ENCODE assay signal across 1 cellular context in the genomic region with DNA sequence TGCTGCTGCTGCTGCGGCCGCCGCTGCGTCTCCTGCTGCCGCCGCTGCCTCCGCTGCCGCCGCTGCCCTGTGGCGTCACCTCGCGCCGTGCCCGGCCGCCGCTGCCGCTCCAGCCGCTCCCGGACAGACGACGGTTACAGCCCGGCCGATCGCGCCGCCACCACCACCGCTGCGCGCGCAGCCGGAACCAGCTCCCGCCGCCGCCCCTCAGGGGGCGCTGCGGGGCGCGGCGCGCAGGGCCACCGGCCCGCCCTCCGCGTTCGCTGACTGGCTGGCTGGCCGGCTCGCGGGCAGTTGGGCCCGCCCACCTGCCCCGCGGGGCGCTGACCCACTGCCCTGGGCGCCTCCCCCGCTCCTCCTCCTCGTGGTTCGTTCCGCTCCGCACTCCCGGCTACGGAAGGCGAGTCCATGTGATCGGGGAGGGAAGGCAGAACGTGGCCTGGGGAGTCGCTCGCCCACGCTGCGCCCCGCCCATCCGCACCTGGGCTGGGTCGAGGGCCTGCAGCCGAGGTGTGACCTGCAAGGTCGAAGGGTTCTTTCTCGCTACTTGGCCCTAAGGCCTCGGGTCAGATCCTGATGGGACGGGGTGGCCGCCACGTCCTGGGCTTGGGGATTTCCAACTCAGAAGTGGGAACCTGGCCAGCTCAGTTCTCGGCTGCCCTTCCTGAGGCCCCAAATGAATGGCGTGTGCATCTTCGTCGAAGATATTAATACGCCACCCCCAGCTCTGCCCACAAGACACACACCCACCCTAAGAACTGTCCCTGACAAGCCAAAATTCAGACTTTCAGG.
A peak's percentile ranks its signal among the peaks of the same experiment; 100 is the strongest.
TF ChIP-seq lines count a peak whose summit lies in the region.

TSS of gene PTP4A2 (minus strand) at position 185 of the 792 bp plus-strand sequence. CDS start 19,303 bp downstream, outside the sequence.

TF ChIP-seq in K562, 482 proteins besides CTCF, POLR2A, EP300 and RAD21 (continued from another document and continues in another):
- TF ChIP-seq ZMIZ1 (IDR thresholded peaks at IDR 0.05; ENCODE audit: low read depth in 2 of 2, low read length in 2 of 2) (0 out of 4 replicates have a peak, but pooled peaks of 1 of the 2 experiments have one; percentile 15), BRCA1 (IDR thresholded peaks at IDR 0.05) (no peak), BRCA1 (CRISPR knock-in tag; IDR thresholded peaks at IDR 0.05) (no peak), ZBED1 (IDR thresholded peaks at IDR 0.05) (no peak), THRB (CRISPR knock-in tag; conservative IDR thresholded peaks at IDR 0.05) (no peak), PRPF4 (IDR thresholded peaks at IDR 0.05; ENCODE audit: insufficient read depth, low read depth, low read length, poor library complexity, severe bottlenecking) (peak; percentile 62), ZNF780A (CRISPR knock-in tag; IDR thresholded peaks at IDR 0.05) (no peak), ESRRA (IDR thresholded peaks at IDR 0.05; ENCODE audit: borderline replicate concordance, low read depth) (peak; percentile 98), TBL1XR1 (IDR thresholded peaks at IDR 0.05; ENCODE audit: low read length in 2 of 2) (peak; percentile 52 to 77; a peak in 2 of 4 replicates), SNRNP70 (optimal IDR thresholded peaks at IDR 0.05; ENCODE audit: low read depth, low read length) (no peak), ZNF212 (CRISPR knock-in tag; IDR thresholded peaks at IDR 0.05) (no peak), BRF1 (IDR thresholded peaks at IDR 0.05; ENCODE audit: borderline replicate concordance, extremely low read depth, insufficient read length) (no peak), PCBP2 (IDR thresholded peaks at IDR 0.05; ENCODE audit: low read depth, low read length, poor library complexity, severe bottlenecking) (no peak), TEAD2 (tag; IDR thresholded peaks at IDR 0.05) (0 out of 2 replicates have a peak, but pooled peaks have one; percentile 38), HDAC2 (IDR thresholded peaks at IDR 0.05) (peak; percentile 90), NCOR1 (IDR thresholded peaks at IDR 0.05) (peak; percentile 69), KDM2B (CRISPR knock-in tag; IDR thresholded peaks at IDR 0.05) (peak; percentile 35; the same call in 1 of the 2 replicates), RREB1 (CRISPR knock-in tag; IDR thresholded peaks at IDR 0.05) (no peak), ZNF3 (CRISPR knock-in tag; IDR thresholded peaks at IDR 0.05) (no peak), ZNF592 (IDR thresholded peaks at IDR 0.05) (peak; percentile 97), CBX1 (IDR thresholded peaks at IDR 0.05; ENCODE audit: low read depth) (no peak; the same call in 1 of the 2 replicates)
